10 cellular contexts compared by ENCODE assay signal in genomic region chr5:179619776-179620175, GRCh38. TPM values are rescaled to one million over a fixed set of nuclear protein-coding genes. Genes with fewer than 3 reads are reported as not detected.
A peak's percentile ranks its signal among the peaks of the same experiment; 100 is the strongest.
DNase-seq lines count a peak whose midpoint lies in the region; ATAC-seq and FAIRE-seq lines count a peak whose summit lies in the region.
"Had no signal": no experiment of that assay in that cellular context is flagged by ENCODE, and none has a peak within 500 bp of the region (broad histone marks: within the 10 kb centered on the region; RNA-seq: fewer than 3 reads in every experiment).

No MANE protein-coding gene starts in this region.

- H3K27me3 Mint-ChIP-seq in activated CD8-positive, alpha-beta memory T cell treated with anti-CD3 and anti-CD28 coated beads, Interleukin-2, amount 10 ng/mL, durations not matched to agents 7 days and 5 days, result peaks cover 3% of the 10 kb centered on the region
- H3K27me3 Mint-ChIP-seq in activated naive CD8-positive, alpha-beta T cell, result no peaks in the 10 kb centered on the region
- no peaks in the 10 kb centered on the region for H3K27me3 Mint-ChIP-seq in stimulated activated naive B cell treated with anti-CD40 and anti-IgM and Interleukin-4, amounts not matched to agents 10 μg/mL and 1 μg/mL and 100 μg/mL, for 72 hours

- peaks cover 62% of the 10 kb centered on the region for H3K4me1 Mint-ChIP-seq in activated CD8-positive, alpha-beta memory T cell treated with anti-CD3 and anti-CD28 coated beads, Interleukin-2, amount 10 ng/mL, durations not matched to agents 7 days and 5 days
- peaks cover 65% of the 10 kb centered on the region for H3K4me1 Mint-ChIP-seq in activated naive CD8-positive, alpha-beta T cell (ENCODE audit: low read depth)
- H3K4me1 Mint-ChIP-seq in stimulated activated naive B cell treated with anti-CD40 and anti-IgM and Interleukin-4, amounts not matched to agents 10 μg/mL and 1 μg/mL and 100 μg/mL, for 72 hours, result peaks cover 37 to 76% of the 10 kb centered on the region in 2 donors

- H3K9me3 ChIP-seq in iPS-18a (ENCODE audit: control insufficient read depth, low read depth, low read length), result no peaks in the 10 kb centered on the region

- H3K27me3 ChIP-seq in iPS-18a (ENCODE audit: control insufficient read depth, insufficient read depth, low read length), result no peaks in the 10 kb centered on the region

- H3K9ac ChIP-seq in iPS-18a (ENCODE audit: low read length), result no peak overlapping the region

- CTCF ChIA-PET in activated CD8-positive, alpha-beta memory T cell treated with anti-CD3 and anti-CD28 coated beads, Interleukin-2, amount 10 ng/mL, durations not matched to agents 7 days and 5 days (lab: Charles Lee), result interaction anchor here (4.1 kb wide), 1 partner anchor 7 kb away, joined by 35 read pairs; no protein-coding TSS in a partner anchor

- H3K27ac Mint-ChIP-seq in activated CD8-positive, alpha-beta memory T cell treated with anti-CD3 and anti-CD28 coated beads, Interleukin-2, amount 10 ng/mL, durations not matched to agents 7 days and 5 days, result no peak overlapping the region
- peak overlapping the region; percentile 86 for H3K27ac Mint-ChIP-seq in activated naive CD8-positive, alpha-beta T cell
- no peak overlapping the region for H3K27ac Mint-ChIP-seq in stimulated activated naive B cell treated with anti-CD40 and anti-IgM and Interleukin-4, amounts not matched to agents 10 μg/mL and 1 μg/mL and 100 μg/mL, for 72 hours

- peak overlapping the region; percentile 96 for H3K4me3 Mint-ChIP-seq in activated CD8-positive, alpha-beta memory T cell treated with anti-CD3 and anti-CD28 coated beads, Interleukin-2, amount 10 ng/mL, durations not matched to agents 7 days and 5 days
- H3K4me3 Mint-ChIP-seq in activated naive CD8-positive, alpha-beta T cell, result peak overlapping the region; percentile 98
- peak overlapping the region; percentile 21 to 51 for H3K4me3 Mint-ChIP-seq in stimulated activated naive B cell treated with anti-CD40 and anti-IgM and Interleukin-4, amounts not matched to agents 10 μg/mL and 1 μg/mL and 100 μg/mL, for 72 hours

- H3K4me1 ChIP-seq in iPS-18a (ENCODE audit: control insufficient read depth, low read depth, low read length), result peaks cover 31% of the 10 kb centered on the region

- H3K27ac ChIP-seq in iPS-18a (ENCODE audit: low read length), result no peak overlapping the region

- peak overlapping the region; percentile 73 for H3K4me3 ChIP-seq in iPS-18a (ENCODE audit: low read length)

- H3K36me3 ChIP-seq in iPS-18a (ENCODE audit: control insufficient read depth, low read depth, low read length), result peaks cover 77% of the 10 kb centered on the region

- ATAC-seq in activated CD8-positive, alpha-beta memory T cell treated with anti-CD3 and anti-CD28 coated beads, Interleukin-2, amount 10 ng/mL, durations not matched to agents 7 days and 5 days, result no peak
- ATAC-seq in stimulated activated naive B cell treated with anti-CD40 and anti-IgM and Interleukin-4, amounts not matched to agents 10 μg/mL and 1 μg/mL and 100 μg/mL, for 72 hours (replicated peaks), result no peak
- no peak for ATAC-seq in GM18868 (IDR thresholded peaks at IDR 0.05; ENCODE audit: unreplicated experiment)

- H3K36me3 Mint-ChIP-seq in activated CD8-positive, alpha-beta memory T cell treated with anti-CD3 and anti-CD28 coated beads, Interleukin-2, amount 10 ng/mL, durations not matched to agents 7 days and 5 days, result peaks cover 72% of the 10 kb centered on the region
- H3K36me3 Mint-ChIP-seq in activated naive CD8-positive, alpha-beta T cell, result peaks cover 38% of the 10 kb centered on the region
- peaks cover 70 to 75% of the 10 kb centered on the region in 2 donors for H3K36me3 Mint-ChIP-seq in stimulated activated naive B cell treated with anti-CD40 and anti-IgM and Interleukin-4, amounts not matched to agents 10 μg/mL and 1 μg/mL and 100 μg/mL, for 72 hours

- no peak for DNase-seq in activated CD8-positive, alpha-beta memory T cell treated with anti-CD3 and anti-CD28 coated beads, Interleukin-2, amount 10 ng/mL, durations not matched to agents 7 days and 5 days
- DNase-seq in activated CD8-positive, alpha-beta memory T cell treated with anti-CD3 and anti-CD28 coated beads, Interleukin-2, amount 50 U/mL, for 4 hours, result no peak
- no peak for DNase-seq in stimulated activated naive B cell treated with anti-CD40 and anti-IgM and Interleukin-4, amounts not matched to agents 10 μg/mL and 1 μg/mL and 100 μg/mL, for 72 hours
- DNase-seq in HTR-8/SVneo (ENCODE audit: insufficient read length, low spot score) (no peak), iPS-NIHi7 (ENCODE audit: extremely low spot score) (no peak)
- DNase-seq: activated effector memory CD4-positive, alpha-beta T cell treated with Interleukin-2 at 50 U/mL for 16 hours; AML-193 had no signal

- no peak for FAIRE-seq in HTR-8/SVneo (lab: Jason Lieb, UNC)

- H3K9me3 Mint-ChIP-seq in activated CD8-positive, alpha-beta memory T cell treated with anti-CD3 and anti-CD28 coated beads, Interleukin-2, amount 10 ng/mL, durations not matched to agents 7 days and 5 days (ENCODE audit: low read depth), result no peaks in the 10 kb centered on the region
- H3K9me3 Mint-ChIP-seq in activated naive CD8-positive, alpha-beta T cell (ENCODE audit: low read depth), result no peaks in the 10 kb centered on the region
- H3K9me3 Mint-ChIP-seq in stimulated activated naive B cell treated with anti-CD40 and anti-IgM and Interleukin-4, amounts not matched to agents 10 μg/mL and 1 μg/mL and 100 μg/mL, for 72 hours, result no peaks in the 10 kb centered on the region

RNA-seq across cellular contexts. Expression of gene HNRNPH1, which starts 3.7 kb away (rescaled TPM):
- 1,000 to 10,000 TPM in 1 of 2 experiments, 100 to 1,000 TPM in 1; 811 to 1,007 TPM for total RNA-seq in activated CD8-positive, alpha-beta memory T cell treated with anti-CD3 and anti-CD28 coated beads, Interleukin-2, amount 10 ng/mL, durations not matched to agents 7 days and 5 days

Comparison
In these comparisons a context has a peak if more than half of its experiments do, and no peak if none do; other contexts are left out.
1. H3K4me3 Mint-ChIP-seq: peak in every context shown above with its lines; median percentile 98 in activated naive CD8-positive, alpha-beta T cell; 96 in activated CD8-positive, alpha-beta memory T cell treated with anti-CD3 and anti-CD28 coated beads, Interleukin-2, amount 10 ng/mL, durations not matched to agents 7 days and 5 days; 36 in stimulated activated naive B cell treated with anti-CD40 and anti-IgM and Interleukin-4, amounts not matched to agents 10 μg/mL and 1 μg/mL and 100 μg/mL, for 72 hours.